ENCODE assay signal across 9 cellular contexts in the genomic region with DNA sequence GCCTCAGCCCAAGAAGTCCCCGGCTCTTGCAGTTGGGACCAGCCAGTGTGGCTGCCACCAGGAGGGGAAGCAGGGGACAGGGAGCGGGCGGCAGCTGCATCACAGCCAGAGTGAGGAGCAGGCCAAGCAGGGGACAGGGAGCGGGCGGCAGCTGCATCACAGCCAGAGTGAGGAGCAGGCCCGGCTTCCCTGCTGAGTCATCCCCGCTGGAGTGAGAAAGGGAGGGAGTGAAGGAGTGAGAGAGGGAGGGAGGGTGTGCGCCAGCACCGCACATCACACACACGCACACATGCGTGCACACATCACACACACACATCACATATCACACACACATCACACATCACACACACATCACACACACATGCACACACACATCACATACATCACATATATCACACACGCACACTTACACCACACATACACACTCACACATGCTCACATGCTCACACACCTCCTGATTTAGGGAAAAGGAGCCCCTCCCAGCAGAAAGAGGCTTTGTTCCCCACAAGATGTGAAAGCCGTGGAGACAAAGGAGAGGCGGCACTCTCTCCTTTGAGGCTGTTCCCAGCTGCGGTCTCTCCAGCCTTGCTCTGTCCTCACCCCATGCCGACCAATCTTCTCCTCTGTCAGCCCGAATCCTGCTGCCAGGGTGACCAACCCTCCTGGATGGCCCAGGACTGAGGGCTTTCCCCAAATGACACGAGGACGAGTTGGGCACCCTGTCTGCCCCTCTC. TPM values are rescaled to one million over a fixed set of nuclear protein-coding genes. Genes with fewer than 3 reads are reported as not detected.
A peak's percentile ranks its signal among the peaks of the same experiment; 100 is the strongest.
DNase-seq lines count a peak whose midpoint lies in the region; ATAC-seq and TF ChIP-seq lines count a peak whose summit lies in the region.
"Had no signal": no experiment of that assay in that cellular context is flagged by ENCODE, and none has a peak within 500 bp of the region (broad histone marks: within the 10 kb centered on the region; RNA-seq: fewer than 3 reads in every experiment).

No MANE protein-coding gene starts in this region.

- H3K27ac Mint-ChIP-seq in activated CD8-positive, alpha-beta T cell treated with anti-CD3 and anti-CD28 coated beads for 36 hours, result no peak overlapping the region
- H3K27ac Mint-ChIP-seq: T-helper 1 cell treated with Interleukin-12 subunit alpha and Interleukin-12 subunit beta and Interleukin-4 antibody, amounts not matched to agents 30 μg/mL and 1 μg/mL, for 36 hours had no signal

- no peak overlapping the region for H3K4me3 ChIP-seq in MG63

- H3K4me1 Mint-ChIP-seq in activated CD8-positive, alpha-beta T cell treated with anti-CD3 and anti-CD28 coated beads for 36 hours (ENCODE audit: low read depth), result no peaks in the 10 kb centered on the region

- no peak for ATAC-seq in activated CD8-positive, alpha-beta T cell treated with anti-CD3 and anti-CD28 coated beads for 36 hours
- ATAC-seq in HG03432 (IDR thresholded peaks at IDR 0.05; ENCODE audit: unreplicated experiment) (no peak), GM21786 (IDR thresholded peaks at IDR 0.05; ENCODE audit: unreplicated experiment) (no peak)

- POLR2A ChIA-PET in activated CD8-positive, alpha-beta T cell treated with anti-CD3 and anti-CD28 coated beads for 36 hours (lab: Charles Lee), result no interaction called here

- CTCF ChIA-PET in activated CD8-positive, alpha-beta T cell treated with anti-CD3 and anti-CD28 coated beads for 36 hours (lab: Charles Lee), result no interaction called here

- no peaks in the 10 kb centered on the region for H3K9me3 ChIP-seq in MG63

- no peak overlapping the region for H3K4me3 Mint-ChIP-seq in activated CD8-positive, alpha-beta T cell treated with anti-CD3 and anti-CD28 coated beads for 36 hours
- H3K4me3 Mint-ChIP-seq: T-helper 1 cell treated with Interleukin-12 subunit alpha and Interleukin-12 subunit beta and Interleukin-4 antibody, amounts not matched to agents 30 μg/mL and 1 μg/mL, for 36 hours had no signal

- no peaks in the 10 kb centered on the region for H3K27me3 ChIP-seq in MG63

- no peaks in the 10 kb centered on the region for H3K36me3 ChIP-seq in MG63

- TF ChIP-seq CTCF in activated CD8-positive, alpha-beta T cell treated with anti-CD3 and anti-CD28 coated beads for 36 hours (IDR thresholded peaks at IDR 0.05), result no peak

- no peaks in the 10 kb centered on the region for H3K36me3 Mint-ChIP-seq in activated CD8-positive, alpha-beta T cell treated with anti-CD3 and anti-CD28 coated beads for 36 hours (ENCODE audit: low read depth)

- intact Hi-C loops in activated CD8-positive, alpha-beta T cell treated with anti-CD3 and anti-CD28 coated beads for 36 hours (cut with micrococcal nuclease), result loop anchor here (10.0 kb wide), 1 partner anchor 56 kb away; no protein-coding TSS in a partner anchor

- H3K27me3 Mint-ChIP-seq in activated CD8-positive, alpha-beta T cell treated with anti-CD3 and anti-CD28 coated beads for 36 hours, result peaks cover 34% of the 10 kb centered on the region

- DNase-seq in AG08395 (ENCODE audit: low spot score) (peak; percentile 84), MG63 (peak; percentile 63), astrocyte of the hippocampus (ENCODE audit: low read depth, low spot score) (peak; percentile 82), kidney glomerular epithelial cell (lab: John Stamatoyannopoulos, UW) (peak; percentile 33), Kasumi-1 (lab: John Stamatoyannopoulos, UW) (no peak)
- no peak for DNase-seq in activated CD8-positive, alpha-beta T cell treated with anti-CD3 and anti-CD28 coated beads for 36 hours

- H3K9me3 Mint-ChIP-seq in activated CD8-positive, alpha-beta T cell treated with anti-CD3 and anti-CD28 coated beads for 36 hours, result no peaks in the 10 kb centered on the region
- H3K9me3 Mint-ChIP-seq: T-helper 1 cell treated with Interleukin-12 subunit alpha and Interleukin-12 subunit beta and Interleukin-4 antibody, amounts not matched to agents 30 μg/mL and 1 μg/mL, for 36 hours had no signal

RNA-seq across cellular contexts. Expression of a gene that starts 16.8 kb away (rescaled TPM):
- not detected in 2 replicates for total RNA-seq in MG63 (2014; rRNA removed; shearing (Covaris generic); ENCODE audit: low replicate concordance)
- total RNA-seq in activated CD8-positive, alpha-beta T cell treated with anti-CD3 and anti-CD28 coated beads for 36 hours, result not detected

RNA-seq across cellular contexts. Expression of a gene that starts 23.3 kb away (rescaled TPM):
- total RNA-seq in MG63 (2014; rRNA removed; shearing (Covaris generic); ENCODE audit: low replicate concordance), result not detected in 2 replicates
- total RNA-seq in activated CD8-positive, alpha-beta T cell treated with anti-CD3 and anti-CD28 coated beads for 36 hours, result 1 to 10 TPM; 3.3 to 3.6 TPM

Comparison
In these comparisons a context has a peak if more than half of its experiments do, and no peak if none do; other contexts are left out.
1. DNase-seq: peak in AG08395 (single experiment), MG63 (single experiment), astrocyte of the hippocampus (single experiment) and kidney glomerular epithelial cell (single experiment); none in activated CD8-positive, alpha-beta T cell treated with anti-CD3 and anti-CD28 coated beads for 36 hours (single experiment) and Kasumi-1 (0 of 2).